ENCODE assay signal across 17 cellular contexts in the genomic region with DNA sequence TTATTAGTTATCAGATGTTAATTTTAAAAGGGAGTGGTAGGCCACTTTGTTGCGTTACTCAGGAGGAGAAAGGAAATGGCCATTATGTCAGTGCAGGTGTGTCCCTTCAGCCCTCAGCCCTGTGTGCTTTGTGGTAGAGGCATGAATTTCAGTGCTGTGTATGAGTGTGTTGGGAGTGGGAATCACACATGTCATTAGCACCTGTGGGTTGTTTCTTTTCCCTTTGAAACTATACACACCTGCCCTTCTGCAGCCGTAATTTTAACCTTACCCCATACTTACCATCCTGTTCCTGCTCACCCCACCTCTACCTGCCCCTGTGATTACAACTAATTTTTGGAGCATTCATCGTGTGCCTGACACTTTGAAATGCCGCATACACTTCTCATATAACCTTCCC.
DNase-seq lines count a peak whose midpoint lies in the region; ATAC-seq and TF ChIP-seq lines count a peak whose summit lies in the region.
"Had no signal": no experiment of that assay in that cellular context is flagged by ENCODE, and none has a peak within 500 bp of the region (broad histone marks: within the 10 kb centered on the region; RNA-seq: fewer than 3 reads in every experiment).

No MANE protein-coding gene starts in this region.

- no peak overlapping the region for H4K5ac ChIP-seq in mesendoderm (ENCODE audit: low read length)

- H3K27ac ChIP-seq in heart left ventricle (peak overlapping the region; percentile 48 to 87 (median 74)), body of pancreas (peak overlapping the region; percentile 77 to 84 (median 83)), mesendoderm (ENCODE audit: low read depth, low read length) (no peak overlapping the region), vagina (peak overlapping the region; percentile 35)
- H3K27ac ChIP-seq: cardiac muscle cell, ovary had no signal

- no peak overlapping the region for H3K4ac ChIP-seq in mesendoderm (ENCODE audit: low read depth, low read length)

- H3K4me2 ChIP-seq in mesendoderm (ENCODE audit: low read length) = no peak overlapping the region

- no peaks in the 10 kb centered on the region for H3K79me1 ChIP-seq in mesendoderm (ENCODE audit: low read length)

- no peak overlapping the region for H2BK120ac ChIP-seq in mesendoderm (ENCODE audit: low read depth, low read length)

- H4K8ac ChIP-seq in mesendoderm (ENCODE audit: low read depth, low read length) = peak overlapping the region; percentile 40

- H3K9me3 ChIP-seq in heart left ventricle (no peaks in the 10 kb centered on the region), body of pancreas (no peaks in the 10 kb centered on the region), vagina (no peaks in the 10 kb centered on the region)
- H3K9me3 ChIP-seq: adrenal gland, ovary had no signal

- no peak overlapping the region for H3K18ac ChIP-seq in mesendoderm (ENCODE audit: low read length)

- H3K23ac ChIP-seq in mesendoderm (ENCODE audit: low read length) = peak overlapping the region; percentile 37

- no peak overlapping the region for H2BK5ac ChIP-seq in mesendoderm (ENCODE audit: low read length)

- H3K4me3 ChIP-seq in heart left ventricle (no peak overlapping the region), body of pancreas (no peak overlapping the region), mesendoderm (ENCODE audit: low read length) (no peak overlapping the region), vagina (no peak overlapping the region)
- H3K4me3 ChIP-seq: adrenal gland, cardiac muscle cell, ovary had no signal

- H3K9ac ChIP-seq in mesendoderm (ENCODE audit: low read length) = no peak overlapping the region

- H3K4me1 ChIP-seq in heart left ventricle = peaks cover 5 to 89% (median 65%) of the 10 kb centered on the region in 12 donors
- H3K4me1 ChIP-seq in body of pancreas = peaks cover 55% of the 10 kb centered on the region
- no peaks in the 10 kb centered on the region for H3K4me1 ChIP-seq in mesendoderm (ENCODE audit: control insufficient read depth, low read depth, low read length)
- H3K4me1 ChIP-seq in vagina = peaks cover 18% of the 10 kb centered on the region

- no peak for TF ChIP-seq POLR2A in heart left ventricle (IDR thresholded peaks at IDR 0.05)
- TF ChIP-seq POLR2A in body of pancreas (IDR thresholded peaks at IDR 0.05) = peak in 2 of 3 donors; percentile 65 to 73
- no peak for TF ChIP-seq POLR2A in vagina (IDR thresholded peaks at IDR 0.05)

- intact Hi-C loops in heart left ventricle (cut with DNase I) (loop anchor here in 9 of 10 donors (5.0 to 10.0 kb wide), 9 partner anchors 36 to 1218 kb away; a partner anchor contains a TSS), Right ventricle myocardium inferior (cut with DNase I) (loop anchor here (5.0 to 10.0 kb wide), 4 partner anchors 136 to 476 kb away; a partner anchor contains a TSS), body of pancreas (cut with DNase I) (no loop called here), vagina (cut with DNase I) (loop anchor here (10.0 kb wide), 2 partner anchors 458 to 898 kb away; no protein-coding TSS in a partner anchor)

- ATAC-seq in heart left ventricle (peak in 1 of 4 donors; percentile 44), Right ventricle myocardium inferior (no peak), body of pancreas (peak; percentile 90), GM21381 (IDR thresholded peaks at IDR 0.05; ENCODE audit: unreplicated experiment) (no peak), esophagus mucosa (no peak)
- ATAC-seq: HCT116 had no signal

- no peaks in the 10 kb centered on the region for H3K79me2 ChIP-seq in mesendoderm (ENCODE audit: control insufficient read depth, insufficient read depth, low read length)

- 67 to 82% (median 80%) methylated on average over 4 of the region's 4 CpGs for WGBS in heart left ventricle, 4 donors
- 38% methylated on average over 4 of the region's 4 CpGs for WGBS in body of pancreas, 2 donors
- no CpG with 5 or more reads among the region's 4 CpGs for WGBS in mesendoderm (ENCODE audit: extremely low coverage, insufficient coverage, low lambda C conversion rate)

- H3K56ac ChIP-seq in mesendoderm (ENCODE audit: low read length) = no peak overlapping the region

- no peak overlapping the region for H2AK5ac ChIP-seq in mesendoderm (ENCODE audit: low read length)

- H2BK15ac ChIP-seq in mesendoderm (replicated peaks; ENCODE audit: low read depth) = no peak overlapping the region

- no peak for TF ChIP-seq CTCF in heart left ventricle (IDR thresholded peaks at IDR 0.05)
- peak in 1 of 7 experiments; percentile 4 for TF ChIP-seq CTCF in body of pancreas (IDR thresholded peaks at IDR 0.05)
- TF ChIP-seq CTCF in vagina (IDR thresholded peaks at IDR 0.05) = no peak

- H3K27me3 ChIP-seq in heart left ventricle = no peaks in the 10 kb centered on the region
- H3K27me3 ChIP-seq in body of pancreas = no peaks in the 10 kb centered on the region
- H3K27me3 ChIP-seq in mesendoderm (ENCODE audit: insufficient read depth, low read length, poor library complexity) = no peaks in the 10 kb centered on the region
- no peaks in the 10 kb centered on the region for H3K27me3 ChIP-seq in vagina
- H3K27me3 ChIP-seq: adrenal gland, cardiac muscle cell, ovary had no signal

- H3K36me3 ChIP-seq in heart left ventricle = peaks cover 0 to 3% (median 0%) of the 10 kb centered on the region in 9 donors
- no peaks in the 10 kb centered on the region for H3K36me3 ChIP-seq in body of pancreas (replicated peaks in 1 of 2; ENCODE audit: insufficient read depth in 1 of 2, low read depth in 2 of 2)
- H3K36me3 ChIP-seq in mesendoderm (ENCODE audit: control insufficient read depth, insufficient read depth, low read length) = no peaks in the 10 kb centered on the region
- no peaks in the 10 kb centered on the region for H3K36me3 ChIP-seq in vagina
- H3K36me3 ChIP-seq: adrenal gland, cardiac muscle cell, ovary had no signal

- DNase-seq in heart left ventricle (no peak), Right ventricle myocardium inferior (ENCODE audit: missing footprints) (no peak), body of pancreas (peak; percentile 65 to 88 (median 80)), mesendoderm (no peak), vagina (ENCODE audit: extremely low spot score in 2 of 2) (no peak), NOMO-1 (lab: John Stamatoyannopoulos, UW; ENCODE audit: unreplicated experiment in 2 of 2) (no peak)
- DNase-seq: activated CD4-positive, alpha-beta T cell treated with anti-CD3 and anti-CD28 coated beads, Interleukin-2, amount 50 U/mL, for 4 hours; activated gamma-delta T cell; GF-D8; NCI-H1694; ovary; stimulated activated CD4-positive, alpha-beta T cell treated with anti-CD3 and anti-CD28 coated beads, Interleukin-4, amount 100 ng/mL, for 24 hours had no signal

Comparison
In these comparisons a context has a peak if more than half of its experiments do, and no peak if none do; other contexts are left out.
1. DNase-seq: peak in body of pancreas (4 of 4); none in heart left ventricle (0 of 5), Right ventricle myocardium inferior (single experiment), mesendoderm (single experiment), vagina (0 of 2) and NOMO-1 (0 of 2).
2. POLR2A ChIP-seq: peak in body of pancreas (2 of 3); none in heart left ventricle (0 of 2) and vagina (0 of 2).